1 cellular context compared by ENCODE assay signal in genomic region chr10:95543459-95543858, GRCh38.
TF ChIP-seq lines count a peak whose summit lies in the region.

No MANE protein-coding gene starts in this region.

TF ChIP-seq in HepG2, 621 proteins besides CTCF, POLR2A, EP300 and RAD21 (continued from another document):
- TF ChIP-seq, protein P1, sequence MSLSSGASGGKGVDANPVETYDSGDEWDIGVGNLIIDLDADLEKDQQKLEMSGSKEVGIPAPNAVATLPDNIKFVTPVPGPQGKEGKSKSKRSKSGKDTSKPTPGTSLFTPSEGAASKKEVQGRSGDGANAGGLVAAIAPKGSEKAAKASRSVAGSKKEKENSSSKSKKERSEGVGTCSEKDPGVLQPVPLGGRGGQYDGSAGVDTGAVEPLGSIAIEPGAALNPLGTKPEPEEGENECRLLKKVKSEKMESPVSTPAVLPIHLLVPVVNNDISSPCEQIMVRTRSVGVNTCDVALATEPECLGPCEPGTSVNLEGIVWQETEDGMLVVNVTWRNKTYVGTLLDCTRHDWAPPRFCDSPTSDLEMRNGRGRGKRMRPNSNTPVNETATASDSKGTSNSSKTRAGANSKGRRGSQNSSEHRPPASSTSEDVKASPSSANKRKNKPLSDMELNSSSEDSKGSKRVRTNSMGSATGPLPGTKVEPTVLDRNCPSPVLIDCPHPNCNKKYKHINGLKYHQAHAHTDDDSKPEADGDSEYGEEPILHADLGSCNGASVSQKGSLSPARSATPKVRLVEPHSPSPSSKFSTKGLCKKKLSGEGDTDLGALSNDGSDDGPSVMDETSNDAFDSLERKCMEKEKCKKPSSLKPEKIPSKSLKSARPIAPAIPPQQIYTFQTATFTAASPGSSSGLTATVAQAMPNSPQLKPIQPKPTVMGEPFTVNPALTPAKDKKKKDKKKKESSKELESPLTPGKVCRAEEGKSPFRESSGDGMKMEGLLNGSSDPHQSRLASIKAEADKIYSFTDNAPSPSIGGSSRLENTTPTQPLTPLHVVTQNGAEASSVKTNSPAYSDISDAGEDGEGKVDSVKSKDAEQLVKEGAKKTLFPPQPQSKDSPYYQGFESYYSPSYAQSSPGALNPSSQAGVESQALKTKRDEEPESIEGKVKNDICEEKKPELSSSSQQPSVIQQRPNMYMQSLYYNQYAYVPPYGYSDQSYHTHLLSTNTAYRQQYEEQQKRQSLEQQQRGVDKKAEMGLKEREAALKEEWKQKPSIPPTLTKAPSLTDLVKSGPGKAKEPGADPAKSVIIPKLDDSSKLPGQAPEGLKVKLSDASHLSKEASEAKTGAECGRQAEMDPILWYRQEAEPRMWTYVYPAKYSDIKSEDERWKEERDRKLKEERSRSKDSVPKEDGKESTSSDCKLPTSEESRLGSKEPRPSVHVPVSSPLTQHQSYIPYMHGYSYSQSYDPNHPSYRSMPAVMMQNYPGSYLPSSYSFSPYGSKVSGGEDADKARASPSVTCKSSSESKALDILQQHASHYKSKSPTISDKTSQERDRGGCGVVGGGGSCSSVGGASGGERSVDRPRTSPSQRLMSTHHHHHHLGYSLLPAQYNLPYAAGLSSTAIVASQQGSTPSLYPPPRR (CRISPR knock-in tag; IDR thresholded peaks at IDR 0.05; ENCODE audit: borderline replicate concordance), result no peak
- TF ChIP-seq KLF9 (CRISPR knock-in tag; IDR thresholded peaks at IDR 0.05; ENCODE audit: low read depth) (no peak), ZNF496 (CRISPR knock-in tag; IDR thresholded peaks at IDR 0.05; ENCODE audit: insufficient replicate concordance) (no peak), GPN1 (CRISPR knock-in tag; IDR thresholded peaks at IDR 0.05; ENCODE audit: borderline replicate concordance) (no peak), NFIC (IDR thresholded peaks at IDR 0.05; ENCODE audit: low read length) (no peak), GATAD2A (CRISPR knock-in tag; IDR thresholded peaks at IDR 0.05) (no peak), GZF1 (CRISPR knock-in tag; IDR thresholded peaks at IDR 0.05) (no peak)
